ENCODE assay signal across 11 cellular contexts in the genomic region with DNA sequence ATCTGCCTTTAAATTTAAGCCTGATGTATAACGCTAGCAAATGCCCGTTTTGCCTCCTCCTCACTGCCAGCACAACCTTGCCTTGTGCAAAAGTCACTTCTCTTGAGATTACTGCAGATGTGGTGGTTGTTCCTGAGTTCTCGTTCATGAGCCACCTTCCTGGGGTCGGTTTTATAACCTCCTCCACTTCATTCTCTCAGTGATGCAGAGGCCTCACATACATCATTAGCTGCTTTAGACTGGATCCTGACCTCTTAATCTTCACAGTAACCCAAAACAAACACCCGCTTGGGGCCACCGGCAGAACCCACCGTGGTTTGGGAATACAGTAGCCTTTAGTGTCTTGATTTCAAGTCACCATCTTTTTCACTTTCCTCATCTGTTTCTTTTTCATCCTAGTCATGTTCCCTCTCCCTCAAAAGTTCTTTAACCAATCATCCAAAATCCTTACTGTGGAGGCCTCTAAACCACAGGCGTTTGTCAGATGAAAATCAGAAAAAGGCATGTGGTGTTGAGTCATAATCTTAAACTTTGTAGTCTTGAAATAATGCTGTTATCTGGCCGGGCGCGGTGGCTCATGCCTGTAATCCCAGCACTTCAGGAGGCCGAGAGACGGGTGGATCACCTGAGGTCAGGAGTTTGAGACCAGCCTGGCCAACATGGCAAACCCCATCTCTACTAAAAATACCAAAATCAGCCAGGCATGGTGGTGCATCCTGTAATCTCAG.
DNase-seq lines count a peak whose midpoint lies in the region; ATAC-seq, FAIRE-seq and TF ChIP-seq lines count a peak whose summit lies in the region.
"Had no signal": no experiment of that assay in that cellular context is flagged by ENCODE, and none has a peak within 500 bp of the region (broad histone marks: within the 10 kb centered on the region; RNA-seq: fewer than 3 reads in every experiment).

No MANE protein-coding gene starts in this region.

- DNase-seq in AG04449 (ENCODE audit: low read depth, low spot score) (peak; percentile 57), H54 (ENCODE audit: insufficient read length, low spot score) (peak; percentile 22), amniotic epithelial cell (ENCODE audit: low read depth) (peak; percentile 95), hepatic stellate cell (ENCODE audit: low spot score) (peak; percentile 12), NCI-H187 (lab: John Stamatoyannopoulos, UW) (no peak), dermis blood vessel endothelial cell (no peak)
- DNase-seq in stimulated activated CD8-positive, alpha-beta memory T cell treated with anti-CD3 and anti-CD28 coated beads, Interleukin-4, amount 100 ng/mL, for 48 hours: no peak
- DNase-seq: DMS79, NCI-H510A treated with DMSO at 0.1 percent for 48 hours, uterus had no signal

- CTCF ChIA-PET in AG04449 (lab: Yijun Ruan, JAX): no interaction called here

- FAIRE-seq in H54 (lab: Jason Lieb, UNC): peak; percentile 68

- no peak for TF ChIP-seq POLR2A in H54 (IDR thresholded peaks at IDR 0.05; ENCODE audit: low read depth, low read length)

- ATAC-seq in HG03342 (IDR thresholded peaks at IDR 0.05; ENCODE audit: unreplicated experiment): no peak

- H3K4me3 ChIP-seq in AG04449 (ENCODE audit: low read depth, low read length): no peak overlapping the region
- H3K4me3 ChIP-seq: uterus had no signal

- POLR2A ChIA-PET in AG04449 (lab: Yijun Ruan, JAX): no interaction called here

- no peak for TF ChIP-seq CTCF in AG04449 (IDR thresholded peaks at IDR 0.05; ENCODE audit: insufficient read depth, low read length, missing control alignments)

Comparison
In these comparisons a context has a peak if more than half of its experiments do, and no peak if none do; other contexts are left out.
1. DNase-seq: peak in AG04449 (single experiment), H54 (single experiment), amniotic epithelial cell (single experiment) and hepatic stellate cell (single experiment); none in NCI-H187 (0 of 2), stimulated activated CD8-positive, alpha-beta memory T cell treated with anti-CD3 and anti-CD28 coated beads, Interleukin-4, amount 100 ng/mL, for 48 hours (single experiment) and dermis blood vessel endothelial cell (single experiment).